19 cellular contexts compared by ENCODE assay signal in the genomic region with DNA sequence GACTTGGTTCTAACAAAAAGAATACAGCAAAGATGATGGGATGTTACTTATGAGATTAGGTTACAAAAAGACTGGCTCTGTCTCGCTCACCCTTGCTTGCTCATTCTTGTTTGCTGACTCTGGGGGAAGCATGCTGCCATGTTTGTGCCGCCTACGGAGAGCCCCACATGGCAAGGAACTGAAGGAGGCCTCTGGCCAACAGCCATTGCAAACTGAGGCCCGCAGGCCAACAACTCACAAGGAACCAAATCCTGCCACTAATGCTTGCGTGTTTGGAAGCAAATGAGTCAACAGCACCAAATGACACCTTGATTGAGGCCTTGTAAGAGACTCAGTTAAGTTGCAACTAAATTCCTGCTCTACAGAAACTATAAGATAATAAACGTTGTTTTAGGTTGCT.
"Had no signal": no experiment of that assay in that cellular context is flagged by ENCODE, and none has a peak within 500 bp of the region (broad histone marks: within the 10 kb centered on the region; RNA-seq: fewer than 3 reads in every experiment).

No MANE protein-coding gene starts in this region.

- H3K36me3 ChIP-seq: pancreas, suprapubic skin, thyroid gland had no signal

- H3K79me2 ChIP-seq: hepatocyte had no signal

- H3K4me2 ChIP-seq: hepatocyte, smooth muscle cell had no signal

- H3K27me3 Mint-ChIP-seq: naive thymus-derived CD4-positive, alpha-beta T cell; progenitor cell of endocrine pancreas; type B pancreatic cell had no signal

- H3K4me3 Mint-ChIP-seq: naive thymus-derived CD4-positive, alpha-beta T cell; nephron progenitor cell; stimulated activated effector memory CD8-positive, alpha-beta T cell treated with anti-CD3 and anti-CD28 coated beads, Interleukin-12 subunit alpha, Interleukin-12 subunit beta, amount 100 ng/mL, for 72 hours; type B pancreatic cell had no signal

- ATAC-seq: left colon; naive thymus-derived CD4-positive, alpha-beta T cell; pancreas; right cardiac atrium had no signal

- H3K27me3 ChIP-seq: dorsolateral prefrontal cortex, hepatocyte, pancreas, suprapubic skin, thyroid gland had no signal

- H3K9me3 ChIP-seq: pancreas, suprapubic skin, thyroid gland had no signal

- DNase-seq: dorsolateral prefrontal cortex; effector CD8-positive, alpha-beta T cell; foreskin melanocyte; head of caudate nucleus; left colon; naive thymus-derived CD4-positive, alpha-beta T cell; nephron progenitor cell; pancreas; right cardiac atrium; stimulated activated CD4-positive, alpha-beta T cell treated with anti-CD3 and anti-CD28 coated beads, Interleukin-4, amount 100 ng/mL, for 1 hour; thyroid gland had no signal

- H3K27ac Mint-ChIP-seq: nephron progenitor cell; progenitor cell of endocrine pancreas; stimulated activated effector memory CD8-positive, alpha-beta T cell treated with anti-CD3 and anti-CD28 coated beads, Interleukin-12 subunit alpha, Interleukin-12 subunit beta, amount 100 ng/mL, for 72 hours; type B pancreatic cell had no signal

- H3K9me3 Mint-ChIP-seq: nephron progenitor cell; stimulated activated effector memory CD8-positive, alpha-beta T cell treated with anti-CD3 and anti-CD28 coated beads, Interleukin-12 subunit alpha, Interleukin-12 subunit beta, amount 100 ng/mL, for 72 hours; type B pancreatic cell had no signal

- H3K4me1 ChIP-seq: pancreas, suprapubic skin, thyroid gland had no signal

- FAIRE-seq: pancreas, urothelium cell line had no signal

- H3K4me3 ChIP-seq: coronary artery, dorsolateral prefrontal cortex, hepatocyte, pancreas, smooth muscle cell, suprapubic skin, thyroid gland had no signal

- H3K36me3 Mint-ChIP-seq: stimulated activated effector memory CD8-positive, alpha-beta T cell treated with anti-CD3 and anti-CD28 coated beads, Interleukin-12 subunit alpha, Interleukin-12 subunit beta, amount 100 ng/mL, for 72 hours; type B pancreatic cell had no signal

- H3K27ac ChIP-seq: coronary artery, dorsolateral prefrontal cortex, hepatocyte, pancreas, suprapubic skin, thyroid gland had no signal

- H2AFZ ChIP-seq: hepatocyte had no signal
